Comparison of ENCODE assay signal across 15 cellular contexts in the genomic region with DNA sequence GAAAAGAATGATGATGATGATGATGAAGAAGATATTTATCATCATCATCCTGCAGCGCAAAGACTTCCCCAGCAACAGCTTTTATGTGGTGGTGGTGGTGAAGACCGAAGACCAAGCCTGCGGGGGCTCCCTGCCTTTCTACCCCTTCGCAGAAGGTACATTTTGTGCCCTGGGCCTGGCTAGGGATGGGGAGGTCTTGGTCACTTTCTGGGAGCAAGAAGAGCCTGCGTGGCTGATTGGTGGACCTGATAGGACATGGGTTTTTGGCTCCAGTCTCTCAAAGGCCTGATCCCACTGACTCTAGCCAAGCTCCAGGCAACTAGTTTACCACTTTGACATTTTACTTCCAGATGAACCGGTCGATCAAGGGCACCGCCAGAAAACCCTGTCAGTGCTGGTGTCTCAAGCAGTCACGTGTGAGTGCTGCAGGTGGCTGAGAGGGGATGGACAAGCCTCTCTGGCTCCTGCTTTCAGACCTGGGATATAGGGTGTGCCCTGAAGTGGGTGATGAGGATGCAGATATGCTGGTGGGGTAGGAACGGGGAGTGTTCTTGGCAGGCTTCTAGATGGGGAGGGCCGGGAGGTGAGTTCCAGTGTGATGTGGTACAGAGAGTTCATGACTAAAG. TPM values are rescaled to one million over a fixed set of nuclear protein-coding genes. Genes with fewer than 3 reads are reported as not detected.
A peak's percentile ranks its signal among the peaks of the same experiment; 100 is the strongest.
DNase-seq lines count a peak whose midpoint lies in the region; ATAC-seq, FAIRE-seq and TF ChIP-seq lines count a peak whose summit lies in the region.
"Had no signal": no experiment of that assay in that cellular context is flagged by ENCODE, and none has a peak within 500 bp of the region (broad histone marks: within the 10 kb centered on the region; RNA-seq: fewer than 3 reads in every experiment).

No MANE protein-coding gene starts in this region.

- intact Hi-C loops in lower lobe of right lung (cut with DNase I), result no loop called here

- peaks cover 33% of the 10 kb centered on the region for H3K4me1 ChIP-seq in lower lobe of right lung

- H3K4me1 Mint-ChIP-seq in IgD-negative memory B cell, result peaks cover 35 to 47% (median 44%) of the 10 kb centered on the region in 3 donors

- no peak overlapping the region for H3K4me3 ChIP-seq in lower lobe of right lung
- H3K4me3 ChIP-seq: BLaER1 treated with 17β-estradiol and CSF1 and Interleukin-3, amounts not matched to agents 10 nM and 100 nM had no signal

- ATAC-seq in lower lobe of right lung (peak; percentile 60 to 62), GM18498 (IDR thresholded peaks at IDR 0.05; ENCODE audit: unreplicated experiment) (no peak)
- ATAC-seq: Panc1, right cardiac atrium had no signal

- H3K27me3 ChIP-seq in lower lobe of right lung (ENCODE audit: low read depth), result no peaks in the 10 kb centered on the region
- H3K27me3 ChIP-seq: BLaER1 treated with 17β-estradiol and CSF1 and Interleukin-3, amounts not matched to agents 10 nM and 100 nM had no signal

- DNase-seq in lower lobe of right lung (peak; percentile 70), GM12892 (ENCODE audit: insufficient read length) (no peak), NCI-H82 treated with DMSO at 0.1 percent for 48 hours (lab: John Stamatoyannopoulos, UW; ENCODE audit: unreplicated experiment) (no peak)
- DNase-seq: activated CD4-positive, alpha-beta T cell treated with anti-CD3 and anti-CD28 coated beads, Interleukin-2, amount 10 ng/mL, durations not matched to agents 24 days and 14 days; H9; MM.1S; NCI-H226 had no signal

- no peak for TF ChIP-seq CTCF in C4-2B (conservative IDR thresholded peaks at IDR 0.05)
- no peak for TF ChIP-seq CTCF in lower lobe of right lung (IDR thresholded peaks at IDR 0.05)

- H3K27ac ChIP-seq in C4-2B (peak overlapping the region; percentile 70), lower lobe of right lung (peak overlapping the region; percentile 18)

- H3K9me3 Mint-ChIP-seq in IgD-negative memory B cell, result no peaks in the 10 kb centered on the region
- H3K9me3 Mint-ChIP-seq: activated CD4-positive, alpha-beta T cell treated with anti-CD3 and anti-CD28 coated beads, Interleukin-2, amount 10 ng/mL, durations not matched to agents 24 days and 14 days; activated naive CD4-positive, alpha-beta T cell treated with anti-CD3 and anti-CD28 coated beads, Interleukin-2, amount 50 U/mL, for 24 hours; H9 had no signal

- peaks cover 51% of the 10 kb centered on the region for H3K36me3 ChIP-seq in lower lobe of right lung

- FAIRE-seq in GM12892 (lab: Jason Lieb, UNC), result no peak
- FAIRE-seq: GM18507 had no signal

- H3K4me3 Mint-ChIP-seq in IgD-negative memory B cell, result peak overlapping the region in 1 of 4 donors; percentile 69
- H3K4me3 Mint-ChIP-seq: activated CD4-positive, alpha-beta T cell treated with anti-CD3 and anti-CD28 coated beads, Interleukin-2, amount 10 ng/mL, durations not matched to agents 24 days and 14 days; activated naive CD4-positive, alpha-beta T cell treated with anti-CD3 and anti-CD28 coated beads, Interleukin-2, amount 50 U/mL, for 24 hours; H9 had no signal

- H3K27me3 Mint-ChIP-seq in IgD-negative memory B cell, result no peaks in the 10 kb centered on the region
- H3K27me3 Mint-ChIP-seq: activated CD4-positive, alpha-beta T cell treated with anti-CD3 and anti-CD28 coated beads, Interleukin-2, amount 10 ng/mL, durations not matched to agents 24 days and 14 days; activated naive CD4-positive, alpha-beta T cell treated with anti-CD3 and anti-CD28 coated beads, Interleukin-2, amount 50 U/mL, for 24 hours had no signal

- peaks cover 6% of the 10 kb centered on the region for H3K36me3 Mint-ChIP-seq in IgD-negative memory B cell
- H3K36me3 Mint-ChIP-seq: activated naive CD4-positive, alpha-beta T cell treated with anti-CD3 and anti-CD28 coated beads, Interleukin-2, amount 50 U/mL, for 24 hours had no signal

- H3K27ac Mint-ChIP-seq in IgD-negative memory B cell, result peak overlapping the region in 2 of 3 donors; percentile 80 to 82
- H3K27ac Mint-ChIP-seq: activated CD4-positive, alpha-beta T cell treated with anti-CD3 and anti-CD28 coated beads, Interleukin-2, amount 10 ng/mL, durations not matched to agents 24 days and 14 days; activated naive CD4-positive, alpha-beta T cell treated with anti-CD3 and anti-CD28 coated beads, Interleukin-2, amount 50 U/mL, for 24 hours; H9 had no signal

- no peaks in the 10 kb centered on the region for H3K9me3 ChIP-seq in lower lobe of right lung
- H3K9me3 ChIP-seq: BLaER1 treated with 17β-estradiol and CSF1 and Interleukin-3, amounts not matched to agents 10 nM and 100 nM had no signal

- TF ChIP-seq POLR2A in GM12892 (IDR thresholded peaks at IDR 0.05; ENCODE audit: low read depth, low read length), result no peak

RNA-seq across cellular contexts. Expression of gene SIDT2, which starts 5.3 kb away (rescaled TPM):
- polyA plus RNA-seq in IgD-negative memory B cell, result 61.0 TPM
- 190 TPM for total RNA-seq in lower lobe of right lung
- 13.6 TPM for polyA plus RNA-seq in GM12892 (2012; ENCODE audit: missing spikeins)

RNA-seq across cellular contexts. Expression of gene TAGLN, which starts 15.3 kb away (rescaled TPM):
- 1.6 TPM for polyA plus RNA-seq in IgD-negative memory B cell
- total RNA-seq in lower lobe of right lung, result 297 TPM
- 4.5 TPM for polyA plus RNA-seq in GM12892 (2012; ENCODE audit: missing spikeins)

RNA-seq across cellular contexts. Expression of gene PAFAH1B2, which starts 39.8 kb away (rescaled TPM):
- 20.6 TPM for polyA plus RNA-seq in IgD-negative memory B cell
- 78.2 TPM for total RNA-seq in lower lobe of right lung
- polyA plus RNA-seq in GM12892 (2012; ENCODE audit: missing spikeins), result 22.2 TPM

RNA-seq across cellular contexts. Expression of gene PCSK7, which starts 48.0 kb away (rescaled TPM):
- 68.1 TPM for polyA plus RNA-seq in IgD-negative memory B cell
- total RNA-seq in lower lobe of right lung, result 50.2 TPM
- polyA plus RNA-seq in GM12892 (2012; ENCODE audit: missing spikeins), result 41.6 TPM

RNA-seq across cellular contexts. Expression of gene RNF214, which starts 48.6 kb away (rescaled TPM):
- polyA plus RNA-seq in IgD-negative memory B cell, result 12.5 TPM
- 28.9 TPM for total RNA-seq in lower lobe of right lung
- 10.9 TPM for polyA plus RNA-seq in GM12892 (2012; ENCODE audit: missing spikeins)
